ENCODE assay signal across 1 cellular context in the genomic region with DNA sequence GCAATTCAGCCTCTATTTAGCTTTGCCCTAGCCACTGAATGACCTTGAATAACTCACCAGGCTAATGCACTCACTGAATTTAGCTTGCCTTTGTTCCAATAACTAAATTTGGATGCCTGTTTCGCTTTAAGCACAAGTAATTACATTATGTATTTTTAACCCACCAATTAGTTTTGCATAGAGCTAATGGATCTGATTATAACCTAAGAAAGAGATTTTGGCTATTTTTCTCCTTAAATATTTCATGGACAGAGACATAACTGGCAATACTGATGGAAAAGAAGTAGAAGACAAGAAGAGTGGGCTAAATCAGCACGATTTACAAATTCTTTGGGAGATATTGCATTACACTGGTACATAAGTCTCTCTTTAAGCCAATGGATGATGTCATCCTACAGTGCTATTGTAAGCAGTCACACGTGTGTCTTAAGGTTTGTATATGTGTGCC.
TF ChIP-seq lines count a peak whose summit lies in the region.

No MANE protein-coding gene starts in this region.

TF ChIP-seq in SK-N-SH treated with all-trans-retinoic acid at 6 μM for 48 hours, 23 proteins besides CTCF, POLR2A, EP300 and RAD21 (continued from another document):
- TF ChIP-seq, protein P1, sequence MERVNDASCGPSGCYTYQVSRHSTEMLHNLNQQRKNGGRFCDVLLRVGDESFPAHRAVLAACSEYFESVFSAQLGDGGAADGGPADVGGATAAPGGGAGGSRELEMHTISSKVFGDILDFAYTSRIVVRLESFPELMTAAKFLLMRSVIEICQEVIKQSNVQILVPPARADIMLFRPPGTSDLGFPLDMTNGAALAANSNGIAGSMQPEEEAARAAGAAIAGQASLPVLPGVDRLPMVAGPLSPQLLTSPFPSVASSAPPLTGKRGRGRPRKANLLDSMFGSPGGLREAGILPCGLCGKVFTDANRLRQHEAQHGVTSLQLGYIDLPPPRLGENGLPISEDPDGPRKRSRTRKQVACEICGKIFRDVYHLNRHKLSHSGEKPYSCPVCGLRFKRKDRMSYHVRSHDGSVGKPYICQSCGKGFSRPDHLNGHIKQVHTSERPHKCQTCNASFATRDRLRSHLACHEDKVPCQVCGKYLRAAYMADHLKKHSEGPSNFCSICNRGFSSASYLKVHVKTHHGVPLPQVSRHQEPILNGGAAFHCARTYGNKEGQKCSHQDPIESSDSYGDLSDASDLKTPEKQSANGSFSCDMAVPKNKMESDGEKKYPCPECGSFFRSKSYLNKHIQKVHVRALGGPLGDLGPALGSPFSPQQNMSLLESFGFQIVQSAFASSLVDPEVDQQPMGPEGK (CRISPR knock-in tag; IDR thresholded peaks at IDR 0.05; ENCODE audit: borderline replicate concordance), result peak; percentile 74
- TF ChIP-seq ISL1 (CRISPR knock-in tag; IDR thresholded peaks at IDR 0.05), result peak; percentile 100
- TF ChIP-seq, protein P2, sequence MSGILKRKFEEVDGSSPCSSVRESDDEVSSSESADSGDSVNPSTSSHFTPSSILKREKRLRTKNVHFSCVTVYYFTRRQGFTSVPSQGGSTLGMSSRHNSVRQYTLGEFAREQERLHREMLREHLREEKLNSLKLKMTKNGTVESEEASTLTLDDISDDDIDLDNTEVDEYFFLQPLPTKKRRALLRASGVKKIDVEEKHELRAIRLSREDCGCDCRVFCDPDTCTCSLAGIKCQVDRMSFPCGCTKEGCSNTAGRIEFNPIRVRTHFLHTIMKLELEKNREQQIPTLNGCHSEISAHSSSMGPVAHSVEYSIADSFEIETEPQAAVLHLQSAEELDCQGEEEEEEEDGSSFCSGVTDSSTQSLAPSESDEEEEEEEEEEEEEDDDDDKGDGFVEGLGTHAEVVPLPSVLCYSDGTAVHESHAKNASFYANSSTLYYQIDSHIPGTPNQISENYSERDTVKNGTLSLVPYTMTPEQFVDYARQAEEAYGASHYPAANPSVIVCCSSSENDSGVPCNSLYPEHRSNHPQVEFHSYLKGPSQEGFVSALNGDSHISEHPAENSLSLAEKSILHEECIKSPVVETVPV (CRISPR knock-in tag; IDR thresholded peaks at IDR 0.05), result peak; percentile 95
- peak; percentile 96 for TF ChIP-seq TCF4 (CRISPR knock-in tag; IDR thresholded peaks at IDR 0.05; ENCODE audit: borderline replicate concordance)
- no peak for TF ChIP-seq BACH2 (CRISPR knock-in tag; IDR thresholded peaks at IDR 0.05; ENCODE audit: borderline replicate concordance)
